In the genomic region with DNA sequence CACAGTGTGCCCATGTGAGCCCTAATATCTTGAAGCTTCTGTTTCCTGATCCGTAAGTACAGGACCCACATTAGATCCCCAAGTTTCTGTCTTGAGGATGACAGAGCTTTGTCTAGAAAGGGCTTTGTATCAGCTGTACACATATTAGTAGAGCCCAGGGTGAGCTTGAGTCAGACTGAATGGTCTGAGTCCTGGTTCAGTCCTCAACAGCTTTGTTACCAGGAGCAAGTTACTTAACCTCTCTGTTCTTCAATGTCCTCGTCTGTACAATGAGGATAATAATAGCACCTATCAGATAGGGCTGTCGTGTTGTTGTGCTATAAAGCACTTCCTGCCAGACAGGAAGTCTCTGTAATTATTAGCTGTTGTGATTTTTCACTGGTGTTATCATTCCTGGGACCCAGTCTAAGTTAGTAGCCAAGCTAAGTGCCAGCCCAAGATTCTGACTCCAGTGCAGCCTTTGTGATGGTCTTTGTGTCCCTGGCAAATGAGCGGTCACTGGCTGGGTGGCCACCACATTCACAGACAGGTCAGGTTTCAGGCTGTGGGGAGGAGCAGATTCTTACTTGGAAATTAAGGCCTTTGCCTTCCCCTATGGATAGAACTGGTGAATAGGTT, we compare ENCODE assay signal across 12 cellular contexts. TPM values are rescaled to one million over a fixed set of nuclear protein-coding genes. Genes with fewer than 3 reads are reported as not detected.
DNase-seq lines count a peak whose midpoint lies in the region; ATAC-seq and TF ChIP-seq lines count a peak whose summit lies in the region.
"Had no signal": no experiment of that assay in that cellular context is flagged by ENCODE, and none has a peak within 500 bp of the region (broad histone marks: within the 10 kb centered on the region; RNA-seq: fewer than 3 reads in every experiment).

No MANE protein-coding gene starts in this region.

- no peak overlapping the region for H3K4me2 ChIP-seq in hepatocyte

- POLR2A ChIA-PET in Caco-2 (lab: Charles Lee) = no interaction called here

- peak overlapping the region; percentile 79 for H3K27ac Mint-ChIP-seq in activated T-cell treated with anti-CD3 and anti-CD28 coated beads, Interleukin-2, amount 50 U/mL, for 72 hours
- H3K27ac Mint-ChIP-seq in Caco-2 (ENCODE audit: unreplicated experiment) = no peak overlapping the region

- H3K9me3 ChIP-seq in hepatocyte (ENCODE audit: low read depth) = no peaks in the 10 kb centered on the region
- no peaks in the 10 kb centered on the region for H3K9me3 ChIP-seq in Caco-2
- H3K9me3 ChIP-seq: thoracic aorta had no signal

- intact Hi-C loops in Caco-2 (cut with micrococcal nuclease; ENCODE audit: unreplicated experiment) = no loop called here

- H4K20me1 ChIP-seq in hepatocyte (ENCODE audit: insufficient read depth, poor library complexity, severe bottlenecking) = peaks cover 17% of the 10 kb centered on the region

- WGBS in hepatocyte (ENCODE audit: low lambda C conversion rate, missing lambda C conversion rate) = 52% methylated on average over 4 of the region's 4 CpGs

- no peak for TF ChIP-seq CTCF in VCaP (conservative IDR thresholded peaks at IDR 0.05)
- TF ChIP-seq CTCF in hepatocyte (IDR thresholded peaks at IDR 0.05; ENCODE audit: poor library complexity) = no peak
- TF ChIP-seq CTCF in Caco-2 (IDR thresholded peaks at IDR 0.05; ENCODE audit: insufficient read depth in 1 of 2, low read depth in 1 of 2, low read length in 1 of 2, severe bottlenecking in 1 of 2, unreplicated experiment in 1 of 2) = no peak

- CTCF ChIA-PET in Caco-2 (lab: Charles Lee) = no interaction called here

- BruUV-seq in Caco-2 (replicated peaks; lab: Mats Ljungman, UMichigan) = no TSS peak

- ATAC-seq in activated T-cell treated with anti-CD3 and anti-CD28 coated beads, Interleukin-2, amount 50 U/mL, for 72 hours (replicated peaks in 1 of 2) = no peak

- H3K36me3 Mint-ChIP-seq in activated T-cell treated with anti-CD3 and anti-CD28 coated beads, Interleukin-2, amount 50 U/mL, for 72 hours (ENCODE audit: insufficient read depth in 2 of 2) = no peaks in the 10 kb centered on the region
- peaks cover 3% of the 10 kb centered on the region for H3K36me3 Mint-ChIP-seq in Caco-2 (ENCODE audit: insufficient read depth, unreplicated experiment)

- H3K4me1 Mint-ChIP-seq in activated T-cell treated with anti-CD3 and anti-CD28 coated beads, Interleukin-2, amount 50 U/mL, for 72 hours (ENCODE audit: low read depth) = peaks cover 91% of the 10 kb centered on the region
- H3K4me1 Mint-ChIP-seq in Caco-2 (ENCODE audit: low read depth, unreplicated experiment) = peaks cover 13% of the 10 kb centered on the region

- H3K4me3 ChIP-seq in skin epidermis (no peak overlapping the region), hepatocyte (no peak overlapping the region), Caco-2 (ENCODE audit: low read depth, low read length) (no peak overlapping the region)
- H3K4me3 ChIP-seq: thoracic aorta had no signal

- H3K4me3 Mint-ChIP-seq in activated T-cell treated with anti-CD3 and anti-CD28 coated beads, Interleukin-2, amount 50 U/mL, for 72 hours = peak overlapping the region in 1 of 2 donors; percentile 39
- no peak overlapping the region for H3K4me3 Mint-ChIP-seq in Caco-2 (ENCODE audit: unreplicated experiment)

- no peak for DNase-seq in activated T-cell treated with anti-CD3 and anti-CD28 coated beads, Interleukin-2, amount 50 U/mL, for 72 hours
- DNase-seq in activated T-cell treated with anti-CD3 and anti-CD28 coated beads, Interleukin-2, amount 50 U/mL, for 1 hour = no peak
- DNase-seq in kidney tubule cell (ENCODE audit: low spot score) (peak; percentile 53), hepatocyte (ENCODE audit: low spot score) (no peak), Caco-2 (no peak), amniotic stem cell (lab: John Stamatoyannopoulos, UW) (no peak)
- DNase-seq: activated CD8-positive, alpha-beta memory T cell treated with anti-CD3 and anti-CD28 coated beads, Interleukin-2, amount 50 U/mL, for 4 hours; NCI-H510A treated with DMSO at 0.1 percent for 48 hours; stimulated activated CD4-positive, alpha-beta T cell treated with anti-CD3 and anti-CD28 coated beads, Interleukin-4, amount 100 ng/mL, for 4 hours had no signal

- no peaks in the 10 kb centered on the region for H3K27me3 Mint-ChIP-seq in activated T-cell treated with anti-CD3 and anti-CD28 coated beads, Interleukin-2, amount 50 U/mL, for 72 hours (ENCODE audit: low read depth)
- no peaks in the 10 kb centered on the region for H3K27me3 Mint-ChIP-seq in Caco-2 (ENCODE audit: insufficient read depth, unreplicated experiment)

- H3K4me1 ChIP-seq in hepatocyte (ENCODE audit: insufficient read depth) = peaks cover 21% of the 10 kb centered on the region
- peaks cover 16% of the 10 kb centered on the region for H3K4me1 ChIP-seq in Caco-2

- H3K27me3 ChIP-seq in hepatocyte (no peaks in the 10 kb centered on the region), Caco-2 (replicated peaks; ENCODE audit: control insufficient read depth, insufficient read depth, low read length) (no peaks in the 10 kb centered on the region)

- no peaks in the 10 kb centered on the region for H3K9me2 ChIP-seq in hepatocyte (replicated peaks; ENCODE audit: insufficient read depth)

- H3K79me2 ChIP-seq in hepatocyte = peaks cover 85% of the 10 kb centered on the region

- H3K36me3 ChIP-seq in hepatocyte (replicated peaks; ENCODE audit: insufficient read depth, low read depth) (no peaks in the 10 kb centered on the region), Caco-2 (ENCODE audit: control insufficient read depth, insufficient read depth, low read length) (no peaks in the 10 kb centered on the region)
- H3K36me3 ChIP-seq: thoracic aorta had no signal

- H3K27ac ChIP-seq in VCaP (peak overlapping the region; percentile 20; the same call in 1 of the 2 replicates), skin epidermis (peak overlapping the region in 12 of 21 experiments; percentile 1 to 74 (median 40)), hepatocyte (no peak overlapping the region)
- H3K27ac ChIP-seq: thoracic aorta had no signal

- no peaks in the 10 kb centered on the region for H3K9me3 Mint-ChIP-seq in activated T-cell treated with anti-CD3 and anti-CD28 coated beads, Interleukin-2, amount 50 U/mL, for 72 hours
- H3K9me3 Mint-ChIP-seq in Caco-2 (ENCODE audit: unreplicated experiment) = no peaks in the 10 kb centered on the region

- no peak overlapping the region for H2AFZ ChIP-seq in hepatocyte

RNA-seq across cellular contexts. Expression of a gene that starts 6.8 kb away (rescaled TPM):
- 10 to 100 TPM; 38.4 to 40.4 TPM for total RNA-seq in activated T-cell treated with anti-CD3 and anti-CD28 coated beads, Interleukin-2, amount 50 U/mL, for 72 hours
- total RNA-seq in hepatocyte = 108 and 110 TPM in 2 replicates
- 105 and 114 TPM in 2 replicates for polyA plus RNA-seq in hepatocyte
- total RNA-seq in Caco-2 (2022) = 43.3 and 47.4 TPM in 2 replicates

RNA-seq across cellular contexts. Expression of a gene that starts 49.2 kb away (rescaled TPM):
- 10 to 100 TPM; 39.3 to 43.5 TPM for total RNA-seq in activated T-cell treated with anti-CD3 and anti-CD28 coated beads, Interleukin-2, amount 50 U/mL, for 72 hours
- total RNA-seq in hepatocyte (17.4 and 19.0 TPM in 2 replicates), Caco-2 (2022) (22.3 and 22.6 TPM in 2 replicates)
- 15.6 and 17.2 TPM in 2 replicates for polyA plus RNA-seq in hepatocyte
